ENCODE assay signal across 8 cellular contexts in genomic region chr20:25553819-25554296, GRCh38. TPM values are rescaled to one million over a fixed set of nuclear protein-coding genes. Genes with fewer than 3 reads are reported as not detected.
DNase-seq lines count a peak whose midpoint lies in the region; ATAC-seq and TF ChIP-seq lines count a peak whose summit lies in the region.
"Had no signal": no experiment of that assay in that cellular context is flagged by ENCODE, and none has a peak within 500 bp of the region (broad histone marks: within the 10 kb centered on the region; RNA-seq: fewer than 3 reads in every experiment).

No MANE protein-coding gene starts in this region.

- H3K4me1 Mint-ChIP-seq in osteocyte (ENCODE audit: unreplicated experiment), result peaks cover 40% of the 10 kb centered on the region
- no peaks in the 10 kb centered on the region for H3K4me1 Mint-ChIP-seq in activated T-cell treated with anti-CD3 and anti-CD28 coated beads, Interleukin-2, amount 50 U/mL, for 24 hours (ENCODE audit: low read depth)

- H3K4me3 Mint-ChIP-seq in osteocyte (ENCODE audit: unreplicated experiment), result no peak overlapping the region
- no peak overlapping the region for H3K4me3 Mint-ChIP-seq in activated T-cell treated with anti-CD3 and anti-CD28 coated beads, Interleukin-2, amount 50 U/mL, for 24 hours

- DNase-seq in EH (ENCODE audit: low read depth), result peak; percentile 73
- DNase-seq in NCI-H1105 treated with DMSO at 0.1 percent for 48 hours (lab: John Stamatoyannopoulos, UW), result peak; percentile 50
- peak; percentile 89 for DNase-seq in choroid plexus epithelial cell (ENCODE audit: low read depth)
- no peak for DNase-seq in osteocyte (ENCODE audit: extremely low spot score, unreplicated experiment)
- no peak for DNase-seq in activated T-cell treated with anti-CD3 and anti-CD28 coated beads, Interleukin-2, amount 50 U/mL, for 24 hours
- no peak for DNase-seq in activated CD8-positive, alpha-beta memory T cell treated with anti-CD3 and anti-CD28 coated beads, Interleukin-2, amount 50 U/mL, for 48 hours

- TF ChIP-seq CTCF in choroid plexus epithelial cell (conservative IDR thresholded peaks at IDR 0.05; ENCODE audit: low read depth, low read length), result no peak
- TF ChIP-seq CTCF in osteocyte (IDR thresholded peaks at IDR 0.05), result no peak

- H3K36me3 Mint-ChIP-seq in osteocyte (ENCODE audit: unreplicated experiment), result peaks cover 5% of the 10 kb centered on the region
- no peaks in the 10 kb centered on the region for H3K36me3 Mint-ChIP-seq in activated T-cell treated with anti-CD3 and anti-CD28 coated beads, Interleukin-2, amount 50 U/mL, for 24 hours (ENCODE audit: low read depth)

- H3K27me3 Mint-ChIP-seq in osteocyte (ENCODE audit: unreplicated experiment), result no peaks in the 10 kb centered on the region
- no peaks in the 10 kb centered on the region for H3K27me3 Mint-ChIP-seq in activated T-cell treated with anti-CD3 and anti-CD28 coated beads, Interleukin-2, amount 50 U/mL, for 24 hours

- H3K27ac Mint-ChIP-seq in osteocyte (ENCODE audit: unreplicated experiment), result peak overlapping the region; percentile 45
- H3K27ac Mint-ChIP-seq in activated T-cell treated with anti-CD3 and anti-CD28 coated beads, Interleukin-2, amount 50 U/mL, for 24 hours, result no peak overlapping the region

- H3K9me3 Mint-ChIP-seq in osteocyte (ENCODE audit: unreplicated experiment), result no peaks in the 10 kb centered on the region
- H3K9me3 Mint-ChIP-seq in activated T-cell treated with anti-CD3 and anti-CD28 coated beads, Interleukin-2, amount 50 U/mL, for 24 hours, result no peaks in the 10 kb centered on the region

- ATAC-seq in HG02885 (IDR thresholded peaks at IDR 0.05; ENCODE audit: poor library complexity, unreplicated experiment), result no peak
- ATAC-seq: GM12878 had no signal

- H3K4me3 ChIP-seq in choroid plexus epithelial cell (ENCODE audit: low read depth, low read length), result no peak overlapping the region
- H3K4me3 ChIP-seq: GM12878 had no signal

RNA-seq across cellular contexts. Expression of gene NINL, which starts 31.5 kb away (rescaled TPM):
- 20.4 and 20.8 TPM in 2 replicates for total RNA-seq in osteocyte

Comparison
In these comparisons a context has a peak if more than half of its experiments do, and no peak if none do; other contexts are left out.
1. DNase-seq: peak in EH (single experiment), NCI-H1105 treated with DMSO at 0.1 percent for 48 hours (single experiment) and choroid plexus epithelial cell (single experiment); none in osteocyte (single experiment), activated T-cell treated with anti-CD3 and anti-CD28 coated beads, Interleukin-2, amount 50 U/mL, for 24 hours (single experiment) and activated CD8-positive, alpha-beta memory T cell treated with anti-CD3 and anti-CD28 coated beads, Interleukin-2, amount 50 U/mL, for 48 hours (single experiment).